26 cellular contexts compared by ENCODE assay signal in the genomic region with DNA sequence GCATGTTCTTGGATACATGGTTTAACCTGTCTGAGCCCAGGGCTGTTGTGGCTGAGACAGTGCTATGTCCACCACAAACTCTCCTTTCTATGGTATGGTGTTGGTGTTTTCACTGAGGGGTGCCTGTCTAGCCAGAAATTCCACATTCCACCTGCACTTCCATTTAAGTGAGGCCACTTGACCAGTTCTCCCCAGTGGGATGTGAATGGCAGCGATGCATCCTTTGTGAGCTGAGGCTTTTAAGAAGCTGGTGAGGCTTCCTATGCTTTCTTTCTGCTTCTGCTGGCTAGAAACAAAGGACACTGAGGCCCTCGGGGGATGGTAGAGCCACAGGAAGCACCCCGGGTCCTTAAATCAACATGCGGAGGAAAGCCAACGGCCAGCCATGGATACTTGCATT.
DNase-seq lines count a peak whose midpoint lies in the region; ATAC-seq lines count a peak whose summit lies in the region.
"Had no signal": no experiment of that assay in that cellular context is flagged by ENCODE, and none has a peak within 500 bp of the region (broad histone marks: within the 10 kb centered on the region; RNA-seq: fewer than 3 reads in every experiment).

No MANE protein-coding gene starts in this region.

- H3K27ac Mint-ChIP-seq in stimulated activated memory B cell treated with anti-CD40 and anti-IgM and Interleukin-4, amounts not matched to agents 10 μg/mL and 1 μg/mL and 100 μg/mL, for 72 hours = no peak overlapping the region
- H3K27ac Mint-ChIP-seq: activated CD8-positive, alpha-beta T cell treated with anti-CD3 and anti-CD28 coated beads for 36 hours; activated T-helper 1 cell treated with anti-CD3 and anti-CD28 coated beads, Interleukin-12 subunit alpha, Interleukin-12 subunit beta, Interleukin-2, Interleukin-4 antibody, amounts not matched to agents 30 ng/mL and 10 ng/mL and 1 ng/mL, durations not matched to agents 14 hours and 24 hours and 36 hours; CD14-positive monocyte; natural killer cell treated with Interleukin-12 subunit alpha and Interleukin-12 subunit beta and Interleukin-15 and Interleukin-18, amount 100 ng/mL, for 72 hours; type B pancreatic cell had no signal

- no peak overlapping the region for H3K4me3 ChIP-seq in NT2/D1 (ENCODE audit: insufficient read length, low read depth)
- H3K4me3 ChIP-seq: coronary artery, lung, mucosa of descending colon had no signal

- no peaks in the 10 kb centered on the region for H3K4me1 Mint-ChIP-seq in stimulated activated memory B cell treated with anti-CD40 and anti-IgM and Interleukin-4, amounts not matched to agents 10 μg/mL and 1 μg/mL and 100 μg/mL, for 72 hours
- H3K4me1 Mint-ChIP-seq: CD14-positive monocyte had no signal

- no peak for ATAC-seq in HG03175 (IDR thresholded peaks at IDR 0.05; ENCODE audit: unreplicated experiment)
- no peak for ATAC-seq in stimulated activated memory B cell treated with anti-CD40 and anti-IgM and Interleukin-4, amounts not matched to agents 10 μg/mL and 1 μg/mL and 100 μg/mL, for 72 hours
- ATAC-seq in HG02798 (IDR thresholded peaks at IDR 0.05; ENCODE audit: poor library complexity, unreplicated experiment) = no peak
- ATAC-seq: activated CD8-positive, alpha-beta T cell treated with anti-CD3 and anti-CD28 coated beads for 36 hours; left cardiac atrium; mucosa of descending colon; natural killer cell treated with Interleukin-12 subunit alpha and Interleukin-12 subunit beta and Interleukin-15 and Interleukin-18, amount 100 ng/mL, for 72 hours; Right ventricle myocardium inferior had no signal

- peaks cover 10% of the 10 kb centered on the region for H3K27me3 Mint-ChIP-seq in stimulated activated memory B cell treated with anti-CD40 and anti-IgM and Interleukin-4, amounts not matched to agents 10 μg/mL and 1 μg/mL and 100 μg/mL, for 72 hours

- no peaks in the 10 kb centered on the region for H3K36me3 Mint-ChIP-seq in stimulated activated memory B cell treated with anti-CD40 and anti-IgM and Interleukin-4, amounts not matched to agents 10 μg/mL and 1 μg/mL and 100 μg/mL, for 72 hours
- H3K36me3 Mint-ChIP-seq: CD14-positive monocyte; natural killer cell treated with Interleukin-12 subunit alpha and Interleukin-12 subunit beta and Interleukin-15 and Interleukin-18, amount 100 ng/mL, for 72 hours; type B pancreatic cell had no signal

- DNase-seq in SIG-M5 treated with dmso at 0.1 percent for 504 hours (lab: John Stamatoyannopoulos, UW; ENCODE audit: unreplicated experiment) = peak; percentile 22
- no peak for DNase-seq in SIG-M5 (lab: John Stamatoyannopoulos, UW)
- peak; percentile 38 for DNase-seq in NT2/D1 (ENCODE audit: low read depth, low spot score)
- DNase-seq in iPS-NIHi11 (ENCODE audit: low spot score) = peak; percentile 61
- DNase-seq in Ammon's horn (ENCODE audit: low spot score) = no peak
- DNase-seq: activated CD4-positive, CD25-positive, alpha-beta regulatory T cell treated with anti-CD3 and anti-CD28 coated beads, Interleukin-2, amount 50 U/mL, for 72 hours; activated CD8-positive, alpha-beta memory T cell treated with anti-CD3 and anti-CD28 coated beads, Interleukin-2, amount 50 U/mL, for 48 hours; activated CD8-positive, alpha-beta T cell treated with anti-CD3 and anti-CD28 coated beads for 36 hours; activated naive CD4-positive, alpha-beta T cell treated with Interleukin-2 at 50 U/mL for 16 hours; Calu3; effector CD8-positive, alpha-beta T cell; Karpas-422; left cardiac atrium; mucosa of descending colon; stimulated activated CD4-positive, alpha-beta T cell treated with anti-CD3 and anti-CD28 coated beads, Interleukin-4, amount 100 ng/mL, for 24 hours; T-helper 2 cell had no signal

- no peaks in the 10 kb centered on the region for H3K9me3 ChIP-seq in NT2/D1 (ENCODE audit: insufficient read depth, low read length)
- H3K9me3 ChIP-seq: mucosa of descending colon had no signal

- H3K36me3 ChIP-seq in NT2/D1 (ENCODE audit: insufficient read depth, insufficient read length, low read length) = no peaks in the 10 kb centered on the region

- no peaks in the 10 kb centered on the region for H3K4me1 ChIP-seq in NT2/D1 (ENCODE audit: insufficient read depth, insufficient read length)

- no peaks in the 10 kb centered on the region for H3K27me3 ChIP-seq in NT2/D1 (ENCODE audit: insufficient read depth, insufficient read length)

- no peaks in the 10 kb centered on the region for H3K9me3 Mint-ChIP-seq in stimulated activated memory B cell treated with anti-CD40 and anti-IgM and Interleukin-4, amounts not matched to agents 10 μg/mL and 1 μg/mL and 100 μg/mL, for 72 hours
- H3K9me3 Mint-ChIP-seq: activated CD8-positive, alpha-beta T cell treated with anti-CD3 and anti-CD28 coated beads for 36 hours; activated T-helper 1 cell treated with anti-CD3 and anti-CD28 coated beads, Interleukin-12 subunit alpha, Interleukin-12 subunit beta, Interleukin-2, Interleukin-4 antibody, amounts not matched to agents 30 ng/mL and 10 ng/mL and 1 ng/mL, durations not matched to agents 14 hours and 24 hours and 36 hours; natural killer cell treated with Interleukin-12 subunit alpha and Interleukin-12 subunit beta and Interleukin-15 and Interleukin-18, amount 100 ng/mL, for 72 hours had no signal

- no peak overlapping the region for H3K4me3 Mint-ChIP-seq in stimulated activated memory B cell treated with anti-CD40 and anti-IgM and Interleukin-4, amounts not matched to agents 10 μg/mL and 1 μg/mL and 100 μg/mL, for 72 hours
- H3K4me3 Mint-ChIP-seq: activated CD8-positive, alpha-beta T cell treated with anti-CD3 and anti-CD28 coated beads for 36 hours; activated T-helper 1 cell treated with anti-CD3 and anti-CD28 coated beads, Interleukin-12 subunit alpha, Interleukin-12 subunit beta, Interleukin-2, Interleukin-4 antibody, amounts not matched to agents 30 ng/mL and 10 ng/mL and 1 ng/mL, durations not matched to agents 14 hours and 24 hours and 36 hours; CD14-positive monocyte; natural killer cell treated with Interleukin-12 subunit alpha and Interleukin-12 subunit beta and Interleukin-15 and Interleukin-18, amount 100 ng/mL, for 72 hours; type B pancreatic cell had no signal

- H3K9ac ChIP-seq in NT2/D1 (ENCODE audit: insufficient read length, low read depth) = no peak overlapping the region

Comparison
In these comparisons a context has a peak if more than half of its experiments do, and no peak if none do; other contexts are left out.
1. DNase-seq: peak in SIG-M5 treated with dmso at 0.1 percent for 504 hours (single experiment), NT2/D1 (single experiment) and iPS-NIHi11 (single experiment); none in SIG-M5 (single experiment) and Ammon's horn (single experiment).